Comparison of ENCODE assay signal across 8 cellular contexts in the genomic region with DNA sequence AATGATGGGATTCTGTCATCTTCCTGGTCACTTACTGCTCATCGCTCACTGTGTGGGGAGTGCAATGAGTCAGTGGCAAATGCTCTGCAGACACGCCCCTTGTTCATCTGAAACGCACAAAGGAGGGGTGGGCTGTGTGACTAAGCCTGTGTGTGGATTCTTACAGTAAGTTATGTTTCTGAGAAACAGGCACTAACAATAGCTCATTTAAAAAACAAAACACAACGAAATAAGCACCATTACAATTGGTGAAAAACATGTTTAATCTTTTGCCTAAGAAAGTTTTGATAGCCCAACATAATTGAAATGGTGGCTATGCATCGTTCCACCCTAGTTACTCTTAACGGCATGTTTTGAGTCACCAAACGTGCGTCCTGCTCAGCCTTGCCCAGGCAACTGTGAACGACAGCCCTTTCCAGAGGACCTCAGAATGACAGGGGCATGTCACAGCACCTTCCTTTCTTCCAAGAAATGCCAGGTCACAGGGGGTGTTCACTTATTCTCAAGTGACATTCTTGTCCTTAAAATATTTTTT.
DNase-seq lines count a peak whose midpoint lies in the region; ATAC-seq and TF ChIP-seq lines count a peak whose summit lies in the region.

No MANE protein-coding gene starts in this region.

- H3K27ac Mint-ChIP-seq in activated CD4-positive, alpha-beta memory T cell treated with anti-CD3 and anti-CD28 coated beads, Interleukin-2, amount 10 ng/mL, durations not matched to agents 7 days and 5 days, result peak overlapping the region; percentile 93
- H3K27ac Mint-ChIP-seq in type B pancreatic cell, result peak overlapping the region; percentile 45

- no peaks in the 10 kb centered on the region for H3K36me3 Mint-ChIP-seq in activated CD4-positive, alpha-beta memory T cell treated with anti-CD3 and anti-CD28 coated beads, Interleukin-2, amount 10 ng/mL, durations not matched to agents 7 days and 5 days (ENCODE audit: low read depth)
- no peaks in the 10 kb centered on the region for H3K36me3 Mint-ChIP-seq in type B pancreatic cell

- H3K27me3 Mint-ChIP-seq in activated CD4-positive, alpha-beta memory T cell treated with anti-CD3 and anti-CD28 coated beads, Interleukin-2, amount 10 ng/mL, durations not matched to agents 7 days and 5 days, result no peaks in the 10 kb centered on the region
- no peaks in the 10 kb centered on the region for H3K27me3 Mint-ChIP-seq in type B pancreatic cell

- peak; percentile 85 for ATAC-seq in GM21786 (IDR thresholded peaks at IDR 0.05; ENCODE audit: unreplicated experiment)

- H3K36me3 ChIP-seq in ES-I3 (ENCODE audit: insufficient read depth, low read length) (no peaks in the 10 kb centered on the region), Loucy (ENCODE audit: insufficient read depth, low read length) (no peaks in the 10 kb centered on the region)

- H3F3A ChIP-seq in Loucy (ENCODE audit: low read depth), result no peaks in the 10 kb centered on the region

- no peaks in the 10 kb centered on the region for H3K79me2 ChIP-seq in Loucy (ENCODE audit: insufficient read depth, low read length)

- CTCF ChIA-PET in activated CD4-positive, alpha-beta memory T cell treated with anti-CD3 and anti-CD28 coated beads, Interleukin-2, amount 10 ng/mL, durations not matched to agents 7 days and 5 days (lab: Charles Lee), result interaction anchor here (2.5 to 3.8 kb wide), 3 partner anchors 205 to 262 kb away, joined by 10 to 20 read pairs (median 11); no protein-coding TSS in a partner anchor

- H3K4me1 ChIP-seq in ES-I3 (ENCODE audit: insufficient read depth, low read length), result peaks cover 6% of the 10 kb centered on the region
- no peaks in the 10 kb centered on the region for H3K4me1 ChIP-seq in Loucy (ENCODE audit: insufficient read depth, low read length, poor library complexity, severe bottlenecking)

- TF ChIP-seq CTCF in Loucy (conservative IDR thresholded peaks at IDR 0.05; ENCODE audit: low read length) (no peak), epithelial cell of esophagus (IDR thresholded peaks at IDR 0.05; ENCODE audit: insufficient read depth, low read depth, low read length, missing control alignments) (no peak), type B pancreatic cell (conservative IDR thresholded peaks at IDR 0.05) (no peak)

- no peak overlapping the region for H3K4me2 ChIP-seq in Loucy (ENCODE audit: low read depth, low read length, poor library complexity, severe bottlenecking)

- no peaks in the 10 kb centered on the region for H4K20me1 ChIP-seq in Loucy (ENCODE audit: insufficient read depth, low read length, poor library complexity, severe bottlenecking)

- H3K4me3 ChIP-seq in Loucy (ENCODE audit: low read length, poor library complexity, severe bottlenecking) (no peak overlapping the region), epithelial cell of esophagus (ENCODE audit: low read length) (no peak overlapping the region)

- H3K9me3 ChIP-seq in ES-I3 (ENCODE audit: control insufficient read depth, insufficient read depth, low read length) (no peaks in the 10 kb centered on the region), Loucy (ENCODE audit: insufficient read depth, low read depth, low read length) (no peaks in the 10 kb centered on the region)

- H3K9ac ChIP-seq in ES-I3 (ENCODE audit: low read depth, low read length) (peak overlapping the region; percentile 5; the same call in 1 of the 2 replicates), Loucy (ENCODE audit: low read depth, low read length, poor library complexity, severe bottlenecking) (no peak overlapping the region)

- no peaks in the 10 kb centered on the region for H3K27me3 ChIP-seq in Loucy (ENCODE audit: insufficient read depth, low read length, poor library complexity, severe bottlenecking)

- no peaks in the 10 kb centered on the region for H3K9me3 Mint-ChIP-seq in activated CD4-positive, alpha-beta memory T cell treated with anti-CD3 and anti-CD28 coated beads, Interleukin-2, amount 10 ng/mL, durations not matched to agents 7 days and 5 days
- no peaks in the 10 kb centered on the region for H3K9me3 Mint-ChIP-seq in type B pancreatic cell

- peak; percentile 82 for DNase-seq in activated CD4-positive, alpha-beta memory T cell treated with anti-CD3 and anti-CD28 coated beads, Interleukin-2, amount 10 ng/mL, durations not matched to agents 7 days and 5 days
- DNase-seq in epithelial cell of esophagus (ENCODE audit: low read depth) (peak; percentile 98), nucleus accumbens (lab: John Stamatoyannopoulos, UW) (peak in 50 of 56 donors; percentile 11 to 89 (median 58)), type B pancreatic cell (ENCODE audit: extremely low spot score, unreplicated experiment) (no peak), NCI-H2171 treated with DMSO at 0.1 percent for 48 hours (lab: John Stamatoyannopoulos, UW) (no peak)

- POLR2A ChIA-PET in activated CD4-positive, alpha-beta memory T cell treated with anti-CD3 and anti-CD28 coated beads, Interleukin-2, amount 10 ng/mL, durations not matched to agents 7 days and 5 days (lab: Charles Lee), result interaction anchor here (1.0 to 3.9 kb wide), 9 partner anchors 10 to 1854 kb away, joined by 3 to 20 read pairs (median 5); no protein-coding TSS in a partner anchor

- H3K4me3 Mint-ChIP-seq in activated CD4-positive, alpha-beta memory T cell treated with anti-CD3 and anti-CD28 coated beads, Interleukin-2, amount 10 ng/mL, durations not matched to agents 7 days and 5 days, result peak overlapping the region; percentile 67
- H3K4me3 Mint-ChIP-seq in type B pancreatic cell, result no peak overlapping the region

- H3K9me2 ChIP-seq in Loucy (replicated peaks; ENCODE audit: low read depth, low read length), result no peaks in the 10 kb centered on the region

- H2AFZ ChIP-seq in Loucy (ENCODE audit: low read length), result peak overlapping the region; percentile 27; the same call in 1 of the 2 replicates

- H3K4me1 Mint-ChIP-seq in activated CD4-positive, alpha-beta memory T cell treated with anti-CD3 and anti-CD28 coated beads, Interleukin-2, amount 10 ng/mL, durations not matched to agents 7 days and 5 days, result peaks cover 36% of the 10 kb centered on the region
- H3K4me1 Mint-ChIP-seq in type B pancreatic cell (ENCODE audit: unreplicated experiment), result no peaks in the 10 kb centered on the region

Comparison
In these comparisons a context has a peak if more than half of its experiments do, and no peak if none do; other contexts are left out.
1. DNase-seq: peak in activated CD4-positive, alpha-beta memory T cell treated with anti-CD3 and anti-CD28 coated beads, Interleukin-2, amount 10 ng/mL, durations not matched to agents 7 days and 5 days (single experiment), epithelial cell of esophagus (single experiment) and nucleus accumbens (50 of 56); none in type B pancreatic cell (single experiment) and NCI-H2171 treated with DMSO at 0.1 percent for 48 hours (single experiment).